26 cellular contexts compared by ENCODE assay signal in the genomic region with DNA sequence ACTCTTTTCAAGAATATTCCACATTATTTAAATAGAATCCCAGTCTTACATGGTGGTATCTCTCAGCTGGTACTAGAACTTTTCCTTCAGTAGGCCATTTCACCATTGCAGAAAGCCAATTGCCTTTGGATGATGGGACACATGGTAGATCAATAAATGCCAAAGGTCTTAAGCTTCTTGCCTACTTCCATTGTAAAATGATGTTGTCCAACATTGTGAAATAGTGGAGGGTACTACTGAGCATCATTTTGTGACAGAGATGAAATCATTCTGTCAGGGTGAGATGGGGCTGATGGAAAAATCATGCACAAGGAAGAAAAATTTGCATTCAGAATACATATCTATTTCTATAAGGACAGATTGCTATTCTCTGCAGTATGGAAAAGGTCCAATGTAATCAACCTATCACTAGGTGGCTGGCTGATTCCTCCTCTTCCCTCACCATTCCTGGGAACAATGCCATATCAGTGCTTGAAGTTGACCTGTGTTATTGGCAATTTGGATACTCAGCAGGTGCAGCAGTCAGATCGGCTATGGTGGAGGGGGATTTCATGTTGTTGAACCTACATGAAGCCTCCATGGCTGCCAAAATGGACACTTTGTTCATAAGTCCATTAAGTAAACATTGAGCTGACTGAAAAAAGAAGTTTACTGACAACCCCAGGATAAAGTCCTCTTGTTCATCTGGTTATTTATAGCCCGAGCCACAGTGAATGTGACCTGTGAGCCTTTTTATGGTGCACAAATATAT.
DNase-seq lines count a peak whose midpoint lies in the region; ATAC-seq and TF ChIP-seq lines count a peak whose summit lies in the region.
"Had no signal": no experiment of that assay in that cellular context is flagged by ENCODE, and none has a peak within 500 bp of the region (broad histone marks: within the 10 kb centered on the region; RNA-seq: fewer than 3 reads in every experiment).

No MANE protein-coding gene starts in this region.

- ATAC-seq in Right ventricle myocardium superior (ENCODE audit: poor library complexity) (peak; percentile 34), left lobe of liver (peak; percentile 90), HG03469 (IDR thresholded peaks at IDR 0.05; ENCODE audit: unreplicated experiment) (no peak), T-cell (replicated peaks in 1 of 4) (no peak)
- ATAC-seq: gastrocnemius medialis; naive thymus-derived CD4-positive, alpha-beta T cell; PC-3; stimulated activated naive CD8-positive, alpha-beta T cell treated with anti-CD3 and anti-CD28 coated beads, Interleukin-15, amount 100 ng/mL, for 72 hours had no signal

- no peaks in the 10 kb centered on the region for H3K9me3 ChIP-seq in right atrium auricular region
- H3K9me3 ChIP-seq: gastrocnemius medialis, vagina had no signal

- no peaks in the 10 kb centered on the region for H3K4me1 ChIP-seq in right atrium auricular region
- H3K4me1 ChIP-seq: gastrocnemius medialis, vagina had no signal

- no peaks in the 10 kb centered on the region for H3K27me3 Mint-ChIP-seq in T-cell
- H3K27me3 Mint-ChIP-seq: activated CD4-positive, alpha-beta T cell treated with anti-CD3 and anti-CD28 coated beads, Interleukin-2, amount 10 ng/mL, durations not matched to agents 24 days and 14 days; B cell; CD8-positive, alpha-beta memory T cell; central memory CD8-positive, alpha-beta T cell; naive thymus-derived CD4-positive, alpha-beta T cell; stimulated activated naive CD8-positive, alpha-beta T cell treated with anti-CD3 and anti-CD28 coated beads, Interleukin-15, amount 100 ng/mL, for 72 hours had no signal

- H3K4me3 Mint-ChIP-seq in T-cell: no peak overlapping the region
- H3K4me3 Mint-ChIP-seq: activated CD4-positive, alpha-beta T cell treated with anti-CD3 and anti-CD28 coated beads, Interleukin-2, amount 10 ng/mL, durations not matched to agents 24 days and 14 days; B cell; CD8-positive, alpha-beta memory T cell; central memory CD8-positive, alpha-beta T cell; naive thymus-derived CD4-positive, alpha-beta T cell; stimulated activated naive CD8-positive, alpha-beta T cell treated with anti-CD3 and anti-CD28 coated beads, Interleukin-15, amount 100 ng/mL, for 72 hours had no signal

- no peak for DNase-seq in Right ventricle myocardium superior
- DNase-seq in right atrium auricular region (ENCODE audit: low spot score): no peak
- DNase-seq in NCI-H2196 treated with DMSO at 0.1 percent for 48 hours (lab: John Stamatoyannopoulos, UW; ENCODE audit: unreplicated experiment): peak; percentile 50
- DNase-seq in left lobe of liver (ENCODE audit: low spot score): peak; percentile 71
- DNase-seq in NCI-H69 (lab: John Stamatoyannopoulos, UW): no peak
- no peak for DNase-seq in SIG-M5 (lab: John Stamatoyannopoulos, UW)
- no peak for DNase-seq in T-cell
- DNase-seq: activated CD4-positive, alpha-beta T cell treated with anti-CD3 and anti-CD28 coated beads, Interleukin-2, amount 10 ng/mL, durations not matched to agents 24 days and 14 days; activated gamma-delta T cell treated with Interleukin-2 at 50 U/mL for 16 hours; activated T-cell treated with anti-CD3 and anti-CD28 coated beads, Interleukin-2, amount 50 U/mL, for 1 hour; CD8-positive, alpha-beta memory T cell; DMS53; gastrocnemius medialis; H7; KBM-7; naive thymus-derived CD4-positive, alpha-beta T cell; NK-92 treated with Interleukin-12 subunit alpha and Interleukin-12 subunit beta, amount 100 ng/mL, for 24 hours; nucleus accumbens; PC-3; stimulated activated naive CD8-positive, alpha-beta T cell treated with anti-CD3 and anti-CD28 coated beads, Interleukin-15, amount 100 ng/mL, for 72 hours; T-helper 9 cell; WERI-Rb-1 had no signal

- no peak for TF ChIP-seq CTCF in right atrium auricular region (IDR thresholded peaks at IDR 0.05)

- no peak overlapping the region for H3K27ac ChIP-seq in right atrium auricular region
- H3K27ac ChIP-seq: gastrocnemius medialis, vagina, WERI-Rb-1 had no signal

- CTCF ChIA-PET in T-cell (lab: Charles Lee): no interaction called here

- no peaks in the 10 kb centered on the region for H3K4me1 Mint-ChIP-seq in T-cell
- H3K4me1 Mint-ChIP-seq: activated CD4-positive, alpha-beta T cell treated with anti-CD3 and anti-CD28 coated beads, Interleukin-2, amount 10 ng/mL, durations not matched to agents 24 days and 14 days; B cell; CD8-positive, alpha-beta memory T cell; central memory CD8-positive, alpha-beta T cell; naive thymus-derived CD4-positive, alpha-beta T cell; stimulated activated naive CD8-positive, alpha-beta T cell treated with anti-CD3 and anti-CD28 coated beads, Interleukin-15, amount 100 ng/mL, for 72 hours had no signal

- H3K27ac Mint-ChIP-seq in T-cell: no peak overlapping the region
- H3K27ac Mint-ChIP-seq: activated CD4-positive, alpha-beta T cell treated with anti-CD3 and anti-CD28 coated beads, Interleukin-2, amount 10 ng/mL, durations not matched to agents 24 days and 14 days; B cell; CD8-positive, alpha-beta memory T cell; naive thymus-derived CD4-positive, alpha-beta T cell; stimulated activated naive CD8-positive, alpha-beta T cell treated with anti-CD3 and anti-CD28 coated beads, Interleukin-15, amount 100 ng/mL, for 72 hours had no signal

- intact Hi-C loops in Right ventricle myocardium superior (cut with DNase I): no loop called here

- H3K27me3 ChIP-seq in right atrium auricular region: no peaks in the 10 kb centered on the region
- H3K27me3 ChIP-seq: gastrocnemius medialis, vagina had no signal

- no peaks in the 10 kb centered on the region for H3K36me3 Mint-ChIP-seq in T-cell
- H3K36me3 Mint-ChIP-seq: CD8-positive, alpha-beta memory T cell; naive thymus-derived CD4-positive, alpha-beta T cell had no signal

- peaks cover 0 to 4% (median 0%) of the 10 kb centered on the region in 3 donors for H3K9me3 Mint-ChIP-seq in T-cell
- H3K9me3 Mint-ChIP-seq: activated CD4-positive, alpha-beta T cell treated with anti-CD3 and anti-CD28 coated beads, Interleukin-2, amount 10 ng/mL, durations not matched to agents 24 days and 14 days; stimulated activated naive CD8-positive, alpha-beta T cell treated with anti-CD3 and anti-CD28 coated beads, Interleukin-15, amount 100 ng/mL, for 72 hours had no signal

- H3K36me3 ChIP-seq in right atrium auricular region: no peaks in the 10 kb centered on the region
- H3K36me3 ChIP-seq: gastrocnemius medialis, vagina, WERI-Rb-1 had no signal

- H3K4me3 ChIP-seq in right atrium auricular region: no peak overlapping the region
- H3K4me3 ChIP-seq: gastrocnemius medialis, vagina had no signal

- POLR2A ChIA-PET in T-cell (lab: Charles Lee): no interaction called here

Comparison
In these comparisons a context has a peak if more than half of its experiments do, and no peak if none do; other contexts are left out.
1. ATAC-seq: peak in Right ventricle myocardium superior (single experiment) and left lobe of liver (single experiment); none in HG03469 (single experiment) and T-cell (0 of 4).
2. DNase-seq: peak in NCI-H2196 treated with DMSO at 0.1 percent for 48 hours (single experiment) and left lobe of liver (single experiment); none in Right ventricle myocardium superior (single experiment), right atrium auricular region (single experiment), NCI-H69 (single experiment), SIG-M5 (single experiment) and T-cell (0 of 34).